In the genomic region with DNA sequence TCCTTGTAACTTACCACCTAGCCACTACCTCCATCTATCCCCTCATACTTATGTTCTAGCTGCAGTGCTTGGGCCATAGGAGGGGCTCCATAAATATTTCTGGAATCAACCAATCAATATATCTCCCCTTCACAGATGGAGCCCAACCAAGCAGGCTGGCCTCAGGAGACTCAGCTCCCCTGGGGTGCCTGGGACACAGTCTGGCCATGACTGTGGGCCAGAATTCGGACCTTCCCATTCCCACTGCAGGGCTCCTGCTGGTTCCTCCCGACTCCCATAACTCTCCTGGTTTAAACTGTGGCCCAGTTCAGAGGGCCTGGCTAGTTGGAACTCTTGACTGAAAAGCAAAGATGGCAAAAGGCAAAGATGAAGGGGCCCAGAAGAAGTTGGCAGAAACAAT, we compare ENCODE assay signal across 24 cellular contexts. TPM values are rescaled to one million over a fixed set of nuclear protein-coding genes. Genes with fewer than 3 reads are reported as not detected.
DNase-seq lines count a peak whose midpoint lies in the region; ATAC-seq, FAIRE-seq and TF ChIP-seq lines count a peak whose summit lies in the region.
"Had no signal": no experiment of that assay in that cellular context is flagged by ENCODE, and none has a peak within 500 bp of the region (broad histone marks: within the 10 kb centered on the region; RNA-seq: fewer than 3 reads in every experiment).

No MANE protein-coding gene starts in this region.

- H3K9me1 ChIP-seq in K562 (ENCODE audit: control insufficient read depth, insufficient read depth, low read length), result no peaks in the 10 kb centered on the region

- TSS peak; percentile 68 for BruUV-seq in K562 (replicated peaks; lab: Mats Ljungman, UMichigan)

- no peak for TF ChIP-seq EP300 in K562 (IDR thresholded peaks at IDR 0.05; ENCODE audit: low read length)
- no peak for TF ChIP-seq EP300 in stomach (IDR thresholded peaks at IDR 0.05)

- no peaks in the 10 kb centered on the region for H3K9me3 Mint-ChIP-seq in mesothelial cell of epicardium
- H3K9me3 Mint-ChIP-seq in stimulated activated effector memory CD8-positive, alpha-beta T cell treated with anti-CD3 and anti-CD28 coated beads, Interleukin-12 subunit alpha, Interleukin-12 subunit beta, amount 100 ng/mL, for 72 hours, result no peaks in the 10 kb centered on the region
- H3K9me3 Mint-ChIP-seq: activated B cell treated with CpG ODN at 0.5 μM for 24 hours; neural progenitor cell; stimulated activated naive CD8-positive, alpha-beta T cell treated with anti-CD3 and anti-CD28 coated beads, Interleukin-15, amount 100 ng/mL, for 72 hours had no signal

- no peak for TF ChIP-seq RAD21 in K562 (CRISPR knock-in tag; conservative IDR thresholded peaks at IDR 0.05 in 1 of 2, IDR thresholded peaks at IDR 0.05 in 1 of 2)

- peaks cover 24% of the 10 kb centered on the region for H3K4me1 Mint-ChIP-seq in mesothelial cell of epicardium
- H3K4me1 Mint-ChIP-seq in stimulated activated effector memory CD8-positive, alpha-beta T cell treated with anti-CD3 and anti-CD28 coated beads, Interleukin-12 subunit alpha, Interleukin-12 subunit beta, amount 100 ng/mL, for 72 hours, result peaks cover 9% of the 10 kb centered on the region
- H3K4me1 Mint-ChIP-seq: activated B cell treated with CpG ODN at 0.5 μM for 24 hours, B cell had no signal

- peak overlapping the region; percentile 20 for H2AFZ ChIP-seq in K562 (ENCODE audit: low read depth, low read length)
- H2AFZ ChIP-seq: neural progenitor cell had no signal

- no peaks in the 10 kb centered on the region for H3K36me3 ChIP-seq in heart left ventricle
- H3K36me3 ChIP-seq in right atrium auricular region, result no peaks in the 10 kb centered on the region
- H3K36me3 ChIP-seq in K562 (ENCODE audit: control insufficient read depth, insufficient read depth, low read length), result peaks cover 15% of the 10 kb centered on the region; the same call in 2 of the 3 replicates
- no peaks in the 10 kb centered on the region for H3K36me3 ChIP-seq in stomach
- H3K36me3 ChIP-seq: neural progenitor cell had no signal

- CTCF ChIA-PET in K562 (lab: Yijun Ruan, JAX; ENCODE audit: low intra/inter-chr PET ratio), result no interaction called here

- peak overlapping the region; percentile 89 for H3K9ac ChIP-seq in K562 (ENCODE audit: insufficient read depth in 1 of 2, low read depth in 2 of 2, low read length in 2 of 2)
- H3K9ac ChIP-seq: neural progenitor cell had no signal

- peak overlapping the region; percentile 4 to 73 (median 49) for H3K27ac ChIP-seq in heart left ventricle
- H3K27ac ChIP-seq in right atrium auricular region, result peak overlapping the region in 1 of 2 donors; percentile 39
- peak overlapping the region; percentile 97 for H3K27ac ChIP-seq in K562 (ENCODE audit: extremely low read depth, low read depth, low read length)
- H3K27ac ChIP-seq in stomach, result peak overlapping the region in 3 of 5 donors; percentile 33 to 60 (median 56)
- H3K27ac ChIP-seq: body of pancreas, neural progenitor cell had no signal

- H3K4me1 ChIP-seq in heart left ventricle (peaks cover 7 to 53% (median 36%) of the 10 kb centered on the region in 12 donors), right atrium auricular region (peaks cover 0 to 56% of the 10 kb centered on the region in 2 donors), K562 (replicated peaks in 1 of 2; ENCODE audit: control insufficient read depth in 2 of 2, insufficient read depth in 2 of 2, low read length in 2 of 2) (peaks cover 64 to 68% of the 10 kb centered on the region in 2 experiments), stomach (peaks cover 5 to 51% (median 32%) of the 10 kb centered on the region in 4 donors)
- H3K4me1 ChIP-seq: neural progenitor cell had no signal

- no peak for TF ChIP-seq CTCF in heart left ventricle (IDR thresholded peaks at IDR 0.05)
- TF ChIP-seq CTCF in right atrium auricular region (IDR thresholded peaks at IDR 0.05), result no peak
- TF ChIP-seq CTCF in K562 (IDR thresholded peaks at IDR 0.05 in 2 of 3, conservative IDR thresholded peaks at IDR 0.05 in 1 of 3; ENCODE audit: insufficient read depth in 2 of 3, low read depth in 1 of 3, low read length in 3 of 3), result no peak
- no peak for TF ChIP-seq CTCF in mesothelial cell of epicardium (IDR thresholded peaks at IDR 0.05; ENCODE audit: unreplicated experiment)
- TF ChIP-seq CTCF in stomach (IDR thresholded peaks at IDR 0.05), result no peak
- TF ChIP-seq CTCF in D721Med (IDR thresholded peaks at IDR 0.05; ENCODE audit: insufficient read depth, missing control alignments), result no peak
- no peak for TF ChIP-seq CTCF in foreskin fibroblast (IDR thresholded peaks at IDR 0.05; ENCODE audit: low read depth, low read length)

- FAIRE-seq in K562 (lab: Jason Lieb, UNC), result no peak
- FAIRE-seq in D721Med (lab: Jason Lieb, UNC), result no peak
- FAIRE-seq: colon, GM19239 had no signal

- intact Hi-C loops in heart left ventricle (cut with DNase I) (no loop called here), K562 (cut with micrococcal nuclease) (no loop called here), stomach (cut with DNase I; ENCODE audit: low total_unique reads) (no loop called here)

- ATAC-seq in heart left ventricle (no peak), K562 (0 out of 3 replicates have a peak, but pooled peaks have one; percentile 1)
- ATAC-seq in stimulated activated effector memory CD8-positive, alpha-beta T cell treated with anti-CD3 and anti-CD28 coated beads, Interleukin-12 subunit alpha, Interleukin-12 subunit beta, amount 100 ng/mL, for 72 hours, result no peak
- ATAC-seq: Panc1; stimulated activated naive CD8-positive, alpha-beta T cell treated with anti-CD3 and anti-CD28 coated beads, Interleukin-15, amount 100 ng/mL, for 72 hours had no signal

- TF ChIP-seq POLR2A in heart left ventricle (IDR thresholded peaks at IDR 0.05), result no peak
- no peak for TF ChIP-seq POLR2A in K562 (conservative IDR thresholded peaks at IDR 0.05)
- TF ChIP-seq POLR2A in stomach (IDR thresholded peaks at IDR 0.05), result no peak

- peak overlapping the region; percentile 72 for H3K4me2 ChIP-seq in K562 (ENCODE audit: insufficient read depth, low read length)
- H3K4me2 ChIP-seq: neural progenitor cell had no signal

- H3K4me3 ChIP-seq in heart left ventricle (no peak overlapping the region), right atrium auricular region (no peak overlapping the region), K562 (peak overlapping the region; percentile 30), stomach (no peak overlapping the region), foreskin fibroblast (ENCODE audit: low read depth in 1 of 2, low read length in 2 of 2) (no peak overlapping the region)
- H3K4me3 ChIP-seq: body of pancreas, neural progenitor cell had no signal

- POLR2A ChIA-PET in K562 (lab: Yijun Ruan, JAX), result interaction anchor here (0.6 to 1.3 kb wide), 5 partner anchors 12 to 1948 kb away, joined by 3 to 5 read pairs (median 3); no protein-coding TSS in a partner anchor

- WGBS in heart left ventricle, 4 donors, result 65 to 82% (median 69%) methylated on average over 2 of the region's 2 CpGs
- 8% methylated on average over 2 of the region's 2 CpGs for WGBS in K562 (ENCODE audit: insufficient coverage, low coverage, missing lambda C conversion rate)
- 84 to 93% (median 89%) methylated on average over 2 of the region's 2 CpGs for WGBS in stomach, 5 donors

- H3K9me3 ChIP-seq in heart left ventricle (no peaks in the 10 kb centered on the region), right atrium auricular region (no peaks in the 10 kb centered on the region), K562 (replicated peaks; ENCODE audit: control insufficient read depth, insufficient read depth, low read depth, low read length) (no peaks in the 10 kb centered on the region), stomach (no peaks in the 10 kb centered on the region)
- H3K9me3 ChIP-seq: body of pancreas, Caco-2 had no signal

- no peak overlapping the region for H3K4me3 Mint-ChIP-seq in mesothelial cell of epicardium
- no peak overlapping the region for H3K4me3 Mint-ChIP-seq in stimulated activated effector memory CD8-positive, alpha-beta T cell treated with anti-CD3 and anti-CD28 coated beads, Interleukin-12 subunit alpha, Interleukin-12 subunit beta, amount 100 ng/mL, for 72 hours
- H3K4me3 Mint-ChIP-seq: activated B cell treated with CpG ODN at 0.5 μM for 24 hours; activated naive CD8-positive, alpha-beta T cell treated with anti-CD3 and anti-CD28 coated beads, Interleukin-2, amount 10 ng/mL, durations not matched to agents 7 days and 5 days; B cell; neural progenitor cell; stimulated activated naive CD8-positive, alpha-beta T cell treated with anti-CD3 and anti-CD28 coated beads, Interleukin-15, amount 100 ng/mL, for 72 hours; type B pancreatic cell had no signal

- no peaks in the 10 kb centered on the region for H3K27me3 ChIP-seq in heart left ventricle
- no peaks in the 10 kb centered on the region for H3K27me3 ChIP-seq in right atrium auricular region
- H3K27me3 ChIP-seq in K562 (ENCODE audit: control insufficient read depth in 2 of 2, insufficient read depth in 2 of 2, low read length in 2 of 2), result no peaks in the 10 kb centered on the region
- no peaks in the 10 kb centered on the region for H3K27me3 ChIP-seq in stomach
- H3K27me3 ChIP-seq: body of pancreas, neural progenitor cell had no signal

- no peaks in the 10 kb centered on the region; the same call in 1 of the 2 replicates for H4K20me1 ChIP-seq in K562 (replicated peaks; ENCODE audit: control insufficient read depth, insufficient read depth, low read length)

- peak overlapping the region; percentile 87 for H3K27ac Mint-ChIP-seq in mesothelial cell of epicardium
- no peak overlapping the region for H3K27ac Mint-ChIP-seq in stimulated activated effector memory CD8-positive, alpha-beta T cell treated with anti-CD3 and anti-CD28 coated beads, Interleukin-12 subunit alpha, Interleukin-12 subunit beta, amount 100 ng/mL, for 72 hours
- H3K27ac Mint-ChIP-seq: activated B cell treated with CpG ODN at 0.5 μM for 24 hours; activated naive CD8-positive, alpha-beta T cell treated with anti-CD3 and anti-CD28 coated beads, Interleukin-2, amount 10 ng/mL, durations not matched to agents 7 days and 5 days; activated T-helper 2 cell treated with anti-CD3 and anti-CD28 coated beads, Interferon-gamma antibody, Interleukin-2, Interleukin-4, amounts not matched to agents 10 μg/mL and 5 μg/mL and 100 μg/mL, durations not matched to agents 14 hours and 24 hours and 36 hours; B cell; stimulated activated naive CD8-positive, alpha-beta T cell treated with anti-CD3 and anti-CD28 coated beads, Interleukin-15, amount 100 ng/mL, for 72 hours had no signal

- peak in 1 of 5 donors; percentile 39 for DNase-seq in heart left ventricle
- no peak for DNase-seq in right atrium auricular region (ENCODE audit: low spot score)
- peak in 1 of 4 experiments; percentile 24 for DNase-seq in K562 (ENCODE audit: extremely low read depth in 1 of 4, low spot score in 3 of 4)
- no peak for DNase-seq in mesothelial cell of epicardium (ENCODE audit: low spot score in 2 of 2, unreplicated experiment in 2 of 2)
- DNase-seq in stomach, result no peak
- DNase-seq in D721Med (ENCODE audit: insufficient read length, low spot score), result no peak
- no peak for DNase-seq in foreskin fibroblast
- DNase-seq in stimulated activated effector memory CD8-positive, alpha-beta T cell treated with anti-CD3 and anti-CD28 coated beads, Interleukin-12 subunit alpha, Interleukin-12 subunit beta, amount 100 ng/mL, for 72 hours (ENCODE audit: low spot score in 2 of 2), result no peak
- DNase-seq: activated B cell treated with CpG ODN at 0.5 μM for 24 hours; activated CD4-positive, alpha-beta T cell treated with anti-CD3 and anti-CD28 coated beads, Interleukin-2, amount 50 U/mL, for 4 hours; activated CD8-positive, alpha-beta memory T cell treated with anti-CD3 and anti-CD28 coated beads, Interleukin-2, amount 50 U/mL, for 4 hours; activated naive CD8-positive, alpha-beta T cell treated with anti-CD3 and anti-CD28 coated beads, Interleukin-2, amount 10 ng/mL, durations not matched to agents 7 days and 5 days; body of pancreas; Caco-2; NCI-H2081 treated with DMSO at 0.1 percent for 48 hours; stimulated activated CD4-positive, alpha-beta T cell treated with anti-CD3 and anti-CD28 coated beads, Interleukin-4, amount 100 ng/mL, for 4 hours; stimulated activated naive CD8-positive, alpha-beta T cell treated with anti-CD3 and anti-CD28 coated beads, Interleukin-15, amount 100 ng/mL, for 72 hours had no signal

- no peaks in the 10 kb centered on the region for H3K27me3 Mint-ChIP-seq in mesothelial cell of epicardium (ENCODE audit: low read depth)
- H3K27me3 Mint-ChIP-seq: stimulated activated naive CD8-positive, alpha-beta T cell treated with anti-CD3 and anti-CD28 coated beads, Interleukin-15, amount 100 ng/mL, for 72 hours; type B pancreatic cell had no signal

- peaks cover 88% of the 10 kb centered on the region for H3K79me2 ChIP-seq in K562 (ENCODE audit: control insufficient read depth, insufficient read depth, low read length)

- peaks cover 7% of the 10 kb centered on the region for H3K36me3 Mint-ChIP-seq in mesothelial cell of epicardium
- H3K36me3 Mint-ChIP-seq in stimulated activated effector memory CD8-positive, alpha-beta T cell treated with anti-CD3 and anti-CD28 coated beads, Interleukin-12 subunit alpha, Interleukin-12 subunit beta, amount 100 ng/mL, for 72 hours, result no peaks in the 10 kb centered on the region

- in situ Hi-C loops in K562 (cut with MboI), result no loop called here

RNA-seq across cellular contexts. Expression of gene TTC7B, which starts 13.0 kb away (rescaled TPM):
- total RNA-seq in heart left ventricle, result 10 to 100 TPM; 54.5 to 76.1 (median 67.9) TPM
- polyA plus RNA-seq in heart left ventricle, result 10 to 100 TPM; 20.3 to 38.6 TPM
- 10 to 100 TPM; 45.5 to 57.3 TPM for total RNA-seq in right atrium auricular region
- total RNA-seq in K562 (2011; cell fraction: chromatin; rRNA removed; ENCODE audit: low replicate concordance), result 118 and 173 TPM in 2 replicates
- 48.5 and 49.9 TPM in 2 replicates for total RNA-seq in K562 (2011; cell fraction: nucleolus; rRNA removed)
- total RNA-seq in K562 (2011; cell fraction: nucleoplasm; rRNA removed), result 66.6 and 71.6 TPM in 2 replicates
- total RNA-seq in K562 (2014; rRNA removed), result 36.7 and 37.3 TPM in 2 replicates
- 25.7 and 27.4 TPM in 2 replicates for total RNA-seq in K562 (2014; rRNA removed; fragmentation: Illumina TruSeq; extraction: Trizol)
- total RNA-seq in K562 (2015; rRNA removed; fragmentation: Illumina TruSeq; extraction: Trizol), result 21.9 and 24.0 TPM in 2 replicates
- 77.2 and 77.7 TPM in 2 replicates for total RNA-seq in K562 (2021)
- 43.3 and 50.2 TPM in 2 replicates for polyA plus RNA-seq in K562 (2011; rRNA removed)
- polyA plus RNA-seq in K562 (2011; cell fraction: cytosol; rRNA removed), result 38.9 and 74.2 TPM in 2 replicates
- 51.9 and 63.4 TPM in 2 replicates for polyA plus RNA-seq in K562 (2011; cell fraction: nucleus; rRNA removed)
- 41.2 and 101 TPM in 2 replicates for polyA plus RNA-seq in K562 (2012)
- polyA plus RNA-seq in K562 (2014; fragmentation: Illumina TruSeq; extraction: Trizol), result 40.1 and 41.6 TPM in 2 replicates
- 1 to 10 TPM; 2.2 to 2.5 TPM for polyA plus RNA-seq in K562 (2014; fragmentation: Nextera tagmentation; extraction: Ambion mirVana)
- polyA plus RNA-seq in K562 (2014; rRNA removed), result 34.3 and 37.1 TPM in 2 replicates
- polyA minus RNA-seq in K562 (2011; rRNA and poly(A)+ RNA removed), result 70.1 and 70.2 TPM in 2 replicates
- 70.3 and 94.5 TPM in 2 replicates for polyA minus RNA-seq in K562 (2011; cell fraction: cytosol; rRNA and poly(A)+ RNA removed)
- polyA minus RNA-seq in K562 (2011; cell fraction: nucleus; rRNA and poly(A)+ RNA removed), result 45.9 and 78.4 TPM in 2 replicates
- total RNA-seq in mesothelial cell of epicardium, result 46.0 to 56.5 TPM (median 48.9 TPM) in 3 replicates
- 100 to 1,000 TPM in 1 of 5 donors, 10 to 100 TPM in 4; 15.1 to 110 (median 48.7) TPM for total RNA-seq in stomach
- 10 to 100 TPM in 2 of 3 donors, 1 to 10 TPM in 1; 6.8 to 14.3 (median 13.4) TPM for polyA plus RNA-seq in stomach
